In the genomic region with DNA sequence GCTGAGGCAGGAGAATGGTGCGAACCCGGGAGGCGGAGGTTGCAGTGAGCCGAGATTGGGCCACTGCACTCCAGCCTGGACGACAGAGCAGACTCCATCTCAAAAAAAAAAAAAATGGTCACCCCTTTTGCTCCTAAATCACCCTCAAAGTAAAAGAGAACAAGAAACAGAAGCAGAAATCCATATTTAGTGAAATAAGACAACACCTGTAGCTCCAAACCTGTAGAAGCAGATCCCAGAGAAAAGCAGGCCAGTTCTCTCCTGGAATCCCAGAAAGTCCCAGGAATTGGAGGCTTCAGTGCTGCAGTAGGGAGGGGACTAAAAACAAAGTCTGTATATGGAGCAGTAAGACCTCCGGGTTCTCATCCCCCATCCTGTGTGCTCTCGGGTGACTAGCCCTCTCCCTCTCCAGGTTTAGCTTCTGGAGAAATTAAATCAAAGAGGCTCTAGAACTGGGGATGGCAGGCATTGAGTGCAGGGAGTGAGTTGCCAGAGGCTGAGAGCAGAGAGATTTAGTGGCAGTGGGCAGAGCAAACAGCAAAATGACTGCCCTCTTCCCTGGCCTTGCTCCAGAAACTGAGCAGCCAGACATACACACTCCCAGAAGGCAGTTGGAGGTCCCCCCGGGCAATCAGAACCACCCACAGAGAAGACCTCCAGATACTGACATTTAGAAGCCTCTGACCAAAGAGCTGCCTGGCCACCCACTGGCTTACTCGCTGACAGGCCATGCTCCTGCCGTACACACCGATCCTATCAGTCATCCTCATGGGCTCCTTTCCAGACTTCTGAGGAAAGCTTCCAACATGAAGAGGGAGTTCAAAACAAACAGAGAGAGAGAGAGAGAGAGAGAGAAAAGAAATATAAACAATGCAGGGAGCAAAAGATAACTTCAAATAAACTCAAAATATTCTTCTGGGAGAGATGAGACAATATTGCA, we compare ENCODE assay signal across 8 cellular contexts. TPM values are rescaled to one million over a fixed set of nuclear protein-coding genes. Genes with fewer than 3 reads are reported as not detected.
A peak's percentile ranks its signal among the peaks of the same experiment; 100 is the strongest.
DNase-seq lines count a peak whose midpoint lies in the region; ATAC-seq and TF ChIP-seq lines count a peak whose summit lies in the region.

No MANE protein-coding gene starts in this region.

- H3K27me3 ChIP-seq in prostate gland (replicated peaks; ENCODE audit: insufficient read depth): no peaks in the 10 kb centered on the region

- ATAC-seq in HG02678 (IDR thresholded peaks at IDR 0.05; ENCODE audit: unreplicated experiment) (no peak), GM21381 (IDR thresholded peaks at IDR 0.05; ENCODE audit: unreplicated experiment) (no peak)

- H3K27ac ChIP-seq in prostate gland: peak overlapping the region; percentile 57 to 60

- intact Hi-C loops in prostate gland (cut with DNase I): no loop called here

- TF ChIP-seq CTCF in fibroblast of mammary gland (conservative IDR thresholded peaks at IDR 0.05; ENCODE audit: control insufficient read depth, insufficient read depth, low read depth, low read length): no peak
- TF ChIP-seq CTCF in prostate gland (IDR thresholded peaks at IDR 0.05): no peak

- peaks cover 11% of the 10 kb centered on the region for H3K4me1 ChIP-seq in prostate gland (replicated peaks)

- DNase-seq in DMS79 treated with DMSO at 0.1 percent for 48 hours (lab: John Stamatoyannopoulos, UW) (peak; percentile 88), fibroblast of mammary gland (ENCODE audit: low read depth) (peak; percentile 96), prostate gland (ENCODE audit: low spot score) (peak; percentile 82), NCI-H2171 treated with DMSO at 0.1 percent for 48 hours (lab: John Stamatoyannopoulos, UW) (no peak), NOMO-1 treated with DMSO at 0.1 percent for 48 hours (lab: John Stamatoyannopoulos, UW; ENCODE audit: unreplicated experiment) (no peak)

- H3K9me3 ChIP-seq in prostate gland: no peaks in the 10 kb centered on the region

- 46% methylated on average over 11 of the region's 11 CpGs for WGBS in prostate gland

- no peaks in the 10 kb centered on the region for H3K36me3 ChIP-seq in prostate gland

- TF ChIP-seq POLR2A in prostate gland (IDR thresholded peaks at IDR 0.05): no peak

- H3K4me3 ChIP-seq in fibroblast of mammary gland (ENCODE audit: control insufficient read depth, low read depth, low read length) (no peak overlapping the region), prostate gland (no peak overlapping the region)

TF ChIP-seq in PFSK-1, 5 proteins besides CTCF, POLR2A, EP300 and RAD21:
- TF ChIP-seq POLR2AphosphoS5 (IDR thresholded peaks at IDR 0.05; ENCODE audit: low read depth, low read length) (0 out of 2 replicates have a peak, but pooled peaks have one; percentile 39), FOXP2 (optimal IDR thresholded peaks at IDR 0.05; ENCODE audit: borderline replicate concordance, extremely low read depth, extremely low read length, insufficient read depth) (peak; percentile 20), TAF1 (IDR thresholded peaks at IDR 0.05; ENCODE audit: borderline replicate concordance, insufficient read depth, low read length) (no peak), SIN3A (IDR thresholded peaks at IDR 0.05; ENCODE audit: borderline replicate concordance, insufficient read depth, low read length) (peak; percentile 69; the same call in 1 of the 2 replicates)
- TF ChIP-seq, protein P1, sequence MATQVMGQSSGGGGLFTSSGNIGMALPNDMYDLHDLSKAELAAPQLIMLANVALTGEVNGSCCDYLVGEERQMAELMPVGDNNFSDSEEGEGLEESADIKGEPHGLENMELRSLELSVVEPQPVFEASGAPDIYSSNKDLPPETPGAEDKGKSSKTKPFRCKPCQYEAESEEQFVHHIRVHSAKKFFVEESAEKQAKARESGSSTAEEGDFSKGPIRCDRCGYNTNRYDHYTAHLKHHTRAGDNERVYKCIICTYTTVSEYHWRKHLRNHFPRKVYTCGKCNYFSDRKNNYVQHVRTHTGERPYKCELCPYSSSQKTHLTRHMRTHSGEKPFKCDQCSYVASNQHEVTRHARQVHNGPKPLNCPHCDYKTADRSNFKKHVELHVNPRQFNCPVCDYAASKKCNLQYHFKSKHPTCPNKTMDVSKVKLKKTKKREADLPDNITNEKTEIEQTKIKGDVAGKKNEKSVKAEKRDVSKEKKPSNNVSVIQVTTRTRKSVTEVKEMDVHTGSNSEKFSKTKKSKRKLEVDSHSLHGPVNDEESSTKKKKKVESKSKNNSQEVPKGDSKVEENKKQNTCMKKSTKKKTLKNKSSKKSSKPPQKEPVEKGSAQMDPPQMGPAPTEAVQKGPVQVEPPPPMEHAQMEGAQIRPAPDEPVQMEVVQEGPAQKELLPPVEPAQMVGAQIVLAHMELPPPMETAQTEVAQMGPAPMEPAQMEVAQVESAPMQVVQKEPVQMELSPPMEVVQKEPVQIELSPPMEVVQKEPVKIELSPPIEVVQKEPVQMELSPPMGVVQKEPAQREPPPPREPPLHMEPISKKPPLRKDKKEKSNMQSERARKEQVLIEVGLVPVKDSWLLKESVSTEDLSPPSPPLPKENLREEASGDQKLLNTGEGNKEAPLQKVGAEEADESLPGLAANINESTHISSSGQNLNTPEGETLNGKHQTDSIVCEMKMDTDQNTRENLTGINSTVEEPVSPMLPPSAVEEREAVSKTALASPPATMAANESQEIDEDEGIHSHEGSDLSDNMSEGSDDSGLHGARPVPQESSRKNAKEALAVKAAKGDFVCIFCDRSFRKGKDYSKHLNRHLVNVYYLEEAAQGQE (IDR thresholded peaks at IDR 0.05; ENCODE audit: insufficient read depth in 1 of 2, low read depth in 2 of 2, low read length in 2 of 2): no peak
TF ChIP-seq in PFSK-1: peak in this region for 3.

RNA-seq across cellular contexts. Expression of gene MLXIP, which starts 6.3 kb away (rescaled TPM):
- 15.6 TPM for polyA plus RNA-seq in PFSK-1 (2012; ENCODE audit: insufficient read length, low read depth)
- total RNA-seq in prostate gland: 10 to 100 TPM; 13.1 to 57.7 TPM

RNA-seq across cellular contexts. Expression of gene BCL7A, which starts 50.6 kb away (rescaled TPM):
- 16.5 TPM for polyA plus RNA-seq in PFSK-1 (2012; ENCODE audit: insufficient read length, low read depth)
- total RNA-seq in prostate gland: 10 to 100 TPM; 10.3 to 15.4 TPM

Comparison
In these comparisons a context has a peak if more than half of its experiments do, and no peak if none do; other contexts are left out.
1. DNase-seq: peak in DMS79 treated with DMSO at 0.1 percent for 48 hours (single experiment), fibroblast of mammary gland (single experiment) and prostate gland (single experiment); none in NCI-H2171 treated with DMSO at 0.1 percent for 48 hours (single experiment) and NOMO-1 treated with DMSO at 0.1 percent for 48 hours (single experiment).